ENCODE assay signal across 8 cellular contexts in the genomic region with DNA sequence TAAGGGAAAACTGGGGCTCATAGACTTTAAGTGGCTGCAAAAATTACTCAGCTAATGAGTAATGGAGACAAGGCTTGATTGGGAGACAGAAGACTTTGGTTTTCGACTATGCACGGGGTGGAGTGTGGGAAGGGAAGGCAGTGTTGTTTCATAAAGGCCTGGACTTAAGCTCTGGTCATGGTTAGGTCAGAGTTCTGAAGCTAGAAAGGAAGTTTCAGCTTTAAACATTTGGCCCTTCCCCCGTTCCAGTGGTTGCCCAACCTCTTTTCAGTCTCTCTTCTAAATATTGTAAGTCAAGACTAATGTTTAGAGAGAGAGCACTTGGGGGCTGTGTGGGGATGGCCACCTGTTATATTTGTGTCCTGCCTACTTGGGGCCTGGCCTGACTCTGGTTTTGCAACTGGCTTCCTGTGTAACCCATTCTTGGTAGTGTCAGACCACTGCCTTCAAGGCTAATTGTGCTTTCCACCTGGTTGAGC. TPM values are rescaled to one million over a fixed set of nuclear protein-coding genes. Genes with fewer than 3 reads are reported as not detected.
A peak's percentile ranks its signal among the peaks of the same experiment; 100 is the strongest.
DNase-seq lines count a peak whose midpoint lies in the region; ATAC-seq and TF ChIP-seq lines count a peak whose summit lies in the region.

No MANE protein-coding gene starts in this region.

- H3K27me3 ChIP-seq in left lung (no peaks in the 10 kb centered on the region), PC-9 (ENCODE audit: insufficient read depth, low read depth) (no peaks in the 10 kb centered on the region)

- H3K27ac Mint-ChIP-seq in activated T-cell treated with anti-CD3 and anti-CD28 coated beads, Interleukin-2, amount 50 U/mL, for 24 hours = peak overlapping the region; percentile 79

- ATAC-seq in HG02870 (IDR thresholded peaks at IDR 0.05; ENCODE audit: unreplicated experiment) (peak; percentile 81), left lung (peak; percentile 54)

- H3K4me1 ChIP-seq in left lung (peaks cover 38 to 100% of the 10 kb centered on the region in 2 donors), PC-9 (replicated peaks; ENCODE audit: insufficient read depth) (peaks cover 17% of the 10 kb centered on the region)

- no peaks in the 10 kb centered on the region for H3K9me2 ChIP-seq in PC-9 (ENCODE audit: insufficient read depth)

- H3K36me3 ChIP-seq in left lung (no peaks in the 10 kb centered on the region), PC-9 (ENCODE audit: low read depth) (0 out of 2 replicates have a peak, but pooled peaks cover 3% of the 10 kb centered on the region)

- H3K4me2 ChIP-seq in PC-9 = no peak overlapping the region

- CTCF ChIA-PET in RWPE1 (lab: Yijun Ruan, JAX) = no interaction called here
- CTCF ChIA-PET in PC-9 (lab: Charles Lee) = no interaction called here

- DNase-seq in activated T-cell treated with anti-CD3 and anti-CD28 coated beads, Interleukin-2, amount 50 U/mL, for 24 hours = no peak
- no peak for DNase-seq in activated T-cell treated with anti-CD3 and anti-CD28 coated beads, Interleukin-2, amount 50 U/mL, for 48 hours
- DNase-seq in RWPE1 (ENCODE audit: low spot score) = peak; percentile 32
- no peak for DNase-seq in left lung
- no peak for DNase-seq in PC-9
- no peak for DNase-seq in hepatic stellate cell (ENCODE audit: low spot score)
- DNase-seq in NCI-H2196 treated with DMSO at 0.1 percent for 48 hours (lab: John Stamatoyannopoulos, UW; ENCODE audit: unreplicated experiment) = no peak

- H3K9me3 Mint-ChIP-seq in activated T-cell treated with anti-CD3 and anti-CD28 coated beads, Interleukin-2, amount 50 U/mL, for 24 hours = no peaks in the 10 kb centered on the region

- no peaks in the 10 kb centered on the region for H3F3A ChIP-seq in PC-9 (ENCODE audit: insufficient read depth, low read depth)

- H3K36me3 Mint-ChIP-seq in activated T-cell treated with anti-CD3 and anti-CD28 coated beads, Interleukin-2, amount 50 U/mL, for 24 hours (ENCODE audit: low read depth) = peaks cover 78% of the 10 kb centered on the region

- POLR2A ChIA-PET in RWPE1 (lab: Yijun Ruan, JAX; ENCODE audit: low non-redundant PET) (no interaction called here), PC-9 (lab: Charles Lee; ENCODE audit: unreplicated experiment) (no interaction called here)

- H3K4me1 Mint-ChIP-seq in activated T-cell treated with anti-CD3 and anti-CD28 coated beads, Interleukin-2, amount 50 U/mL, for 24 hours (ENCODE audit: low read depth) = peaks cover 86% of the 10 kb centered on the region

- no peak overlapping the region for H2AFZ ChIP-seq in PC-9

- H3K9me3 ChIP-seq in left lung = no peaks in the 10 kb centered on the region
- no peaks in the 10 kb centered on the region for H3K9me3 ChIP-seq in PC-9 (ENCODE audit: insufficient read depth, low read depth)

- intact Hi-C loops in left lung (cut with DNase I) (no loop called here), PC-9 (cut with micrococcal nuclease; ENCODE audit: unreplicated experiment) (no loop called here)

- H3K79me2 ChIP-seq in PC-9 (ENCODE audit: low read depth) = peaks cover 96% of the 10 kb centered on the region

- BruUV-seq in PC-9 (replicated peaks; lab: Mats Ljungman, UMichigan) = no TSS peak

- H4K20me1 ChIP-seq in PC-9 (ENCODE audit: insufficient read depth) = no peaks in the 10 kb centered on the region

- H3K27ac ChIP-seq in RWPE1 (no peak overlapping the region), left lung (peak overlapping the region in 1 of 2 donors; percentile 72), PC-9 (no peak overlapping the region; the same call in 1 of the 2 replicates)

- H3K4me3 Mint-ChIP-seq in activated T-cell treated with anti-CD3 and anti-CD28 coated beads, Interleukin-2, amount 50 U/mL, for 24 hours = peak overlapping the region; percentile 3

- H3K4me3 ChIP-seq in left lung = no peak overlapping the region
- no peak overlapping the region for H3K4me3 ChIP-seq in PC-9

- no peaks in the 10 kb centered on the region for H3K27me3 Mint-ChIP-seq in activated T-cell treated with anti-CD3 and anti-CD28 coated beads, Interleukin-2, amount 50 U/mL, for 24 hours

- TF ChIP-seq CTCF in RWPE1 (conservative IDR thresholded peaks at IDR 0.05; ENCODE audit: low read depth) (no peak), left lung (IDR thresholded peaks at IDR 0.05) (no peak), PC-9 (conservative IDR thresholded peaks at IDR 0.05) (no peak)

RNA-seq across cellular contexts. Expression of a gene that starts 21.0 kb away (rescaled TPM):
- 100 to 1,000 TPM; 503 to 543 TPM for total RNA-seq in left lung
- total RNA-seq in PC-9 (2021) = 177 and 235 TPM in 2 replicates
